Comparison of ENCODE assay signal across 19 cellular contexts in the genomic region with DNA sequence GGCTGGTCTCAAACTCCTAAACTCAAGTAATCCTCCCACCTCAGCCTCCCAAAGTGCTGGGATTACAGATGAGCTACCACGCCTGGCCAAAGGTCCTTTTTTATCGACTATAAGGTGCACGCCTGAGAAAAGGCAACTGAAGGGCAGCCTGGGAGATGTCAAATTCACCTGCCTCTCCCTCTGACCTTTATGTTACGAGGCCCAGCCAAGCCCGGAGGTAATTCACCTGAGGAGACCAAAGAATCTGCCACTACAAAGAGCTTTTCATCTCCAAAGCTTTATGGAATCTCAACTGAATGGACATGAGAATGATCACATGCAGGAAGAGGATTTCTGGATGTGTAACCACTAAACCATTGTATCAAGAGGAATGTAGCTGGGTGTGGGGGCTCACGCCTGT.
"Had no signal": no experiment of that assay in that cellular context is flagged by ENCODE, and none has a peak within 500 bp of the region (broad histone marks: within the 10 kb centered on the region; RNA-seq: fewer than 3 reads in every experiment).

No MANE protein-coding gene starts in this region.

- H3K36me3 ChIP-seq: cardiac muscle cell, left lung, upper lobe of left lung had no signal

- H3K9me3 Mint-ChIP-seq: activated B cell treated with CpG ODN at 0.5 μM for 24 hours; activated naive CD8-positive, alpha-beta T cell treated with anti-CD3 and anti-CD28 coated beads for 36 hours; endodermal cell; mesothelial cell of epicardium; neural crest cell; T-cell had no signal

- H3K27me3 Mint-ChIP-seq: activated B cell treated with CpG ODN at 0.5 μM for 24 hours, progenitor cell of endocrine pancreas, T-cell had no signal

- H3K9me3 ChIP-seq: left lung, testis, upper lobe of left lung had no signal

- H3K4me3 ChIP-seq: cardiac muscle cell, left lung, skin epidermis, testis, upper lobe of left lung had no signal

- DNase-seq: activated B cell treated with CpG ODN at 0.5 μM for 24 hours; activated CD4-positive, alpha-beta T cell treated with anti-CD3 and anti-CD28 coated beads for 4 hours; activated CD8-positive, alpha-beta memory T cell treated with anti-CD3 and anti-CD28 coated beads, Interleukin-2, amount 50 U/mL, for 48 hours; activated CD8-positive, alpha-beta T cell treated with anti-CD3 and anti-CD28 coated beads, Interleukin-2, amount 10 ng/mL, durations not matched to agents 7 days and 5 days; activated naive CD4-positive, alpha-beta T cell; activated naive CD8-positive, alpha-beta T cell treated with anti-CD3 and anti-CD28 coated beads for 36 hours; amygdala; endodermal cell; foreskin melanocyte; left lung; stimulated activated CD4-positive, alpha-beta T cell treated with anti-CD3 and anti-CD28 coated beads, Interleukin-2, amount 100 ng/mL, for 48 hours; T-cell; testis; upper lobe of left lung had no signal

- H3K27me3 ChIP-seq: cardiac muscle cell, left lung, testis, upper lobe of left lung had no signal

- H3K4me1 Mint-ChIP-seq: endodermal cell, mesothelial cell of epicardium, neural crest cell had no signal

- H3K4me3 Mint-ChIP-seq: activated B cell treated with CpG ODN at 0.5 μM for 24 hours; activated CD8-positive, alpha-beta T cell treated with anti-CD3 and anti-CD28 coated beads, Interleukin-2, amount 10 ng/mL, durations not matched to agents 7 days and 5 days; activated naive CD8-positive, alpha-beta T cell treated with anti-CD3 and anti-CD28 coated beads for 36 hours; endodermal cell; mesothelial cell of epicardium; neural crest cell; T-cell had no signal

- H3K27ac Mint-ChIP-seq: activated B cell treated with CpG ODN at 0.5 μM for 24 hours; activated CD8-positive, alpha-beta T cell treated with anti-CD3 and anti-CD28 coated beads, Interleukin-2, amount 10 ng/mL, durations not matched to agents 7 days and 5 days; activated naive CD8-positive, alpha-beta T cell treated with anti-CD3 and anti-CD28 coated beads for 36 hours; endodermal cell; mesothelial cell of epicardium; progenitor cell of endocrine pancreas; T-cell had no signal

- H3K4me1 ChIP-seq: testis, upper lobe of left lung had no signal

- H3K27ac ChIP-seq: cardiac muscle cell, left lung, skin epidermis, testis, upper lobe of left lung had no signal

- ATAC-seq: T-cell had no signal

- H3K36me3 Mint-ChIP-seq: activated naive CD8-positive, alpha-beta T cell treated with anti-CD3 and anti-CD28 coated beads for 36 hours; mesothelial cell of epicardium; T-cell had no signal
